ENCODE assay signal across 8 cellular contexts in genomic region chr20:25310921-25311728, GRCh38.
DNase-seq lines count a peak whose midpoint lies in the region; ATAC-seq and TF ChIP-seq lines count a peak whose summit lies in the region.

No MANE protein-coding gene starts in this region.

- peak overlapping the region; percentile 13 to 88 (median 76) for H3K4me3 Mint-ChIP-seq in naive thymus-derived CD4-positive, alpha-beta T cell

- peak overlapping the region; percentile 99 for H3K4me2 ChIP-seq in KMS-11

- H3K4me1 Mint-ChIP-seq in naive thymus-derived CD4-positive, alpha-beta T cell: peaks cover 17 to 39% (median 22%) of the 10 kb centered on the region in 7 donors

- H3K9me3 Mint-ChIP-seq in naive thymus-derived CD4-positive, alpha-beta T cell: peaks cover 0 to 2% (median 0%) of the 10 kb centered on the region in 11 donors

- H3K36me3 Mint-ChIP-seq in naive thymus-derived CD4-positive, alpha-beta T cell: peaks cover 0 to 26% (median 8%) of the 10 kb centered on the region in 5 donors

- no peaks in the 10 kb centered on the region for H3K9me3 ChIP-seq in naive thymus-derived CD4-positive, alpha-beta T cell (ENCODE audit: control insufficient read depth in 2 of 3, low read length in 3 of 3)

- intact Hi-C loops in naive thymus-derived CD4-positive, alpha-beta T cell (cut with micrococcal nuclease): loop anchor here (1.0 to 5.0 kb wide), 5 partner anchors 64 to 319 kb away; partner anchors contain the start of genes ABHD12 (in 1 of the 2), APMAP (in 1 of the 2) and PYGB (in 1 of the 2)

- POLR2A ChIA-PET in naive thymus-derived CD4-positive, alpha-beta T cell (lab: Charles Lee): no interaction called here

- H3K27me3 ChIP-seq in KMS-11 (ENCODE audit: insufficient read depth, low read depth): no peaks in the 10 kb centered on the region
- no peaks in the 10 kb centered on the region for H3K27me3 ChIP-seq in naive thymus-derived CD4-positive, alpha-beta T cell (ENCODE audit: control insufficient read depth in 2 of 2, insufficient read depth in 2 of 2, low read length in 2 of 2)

- DNase-seq in AG09309 (ENCODE audit: low read depth) (no peak), globus pallidus (ENCODE audit: low spot score) (no peak), NCI-H1930 (lab: John Stamatoyannopoulos, UW) (no peak)
- no peak for DNase-seq in naive thymus-derived CD4-positive, alpha-beta T cell

- no peak overlapping the region for H2AFZ ChIP-seq in KMS-11 (ENCODE audit: low read depth)

- TF ChIP-seq CTCF in AG09309 (IDR thresholded peaks at IDR 0.05; ENCODE audit: control insufficient read depth, insufficient read depth, low read depth, low read length, missing control alignments) (no peak), KMS-11 (conservative IDR thresholded peaks at IDR 0.05; ENCODE audit: low read depth, low read length) (no peak)

- H4K20me1 ChIP-seq in KMS-11 (ENCODE audit: insufficient read depth): no peaks in the 10 kb centered on the region

- H3K27ac Mint-ChIP-seq in naive thymus-derived CD4-positive, alpha-beta T cell: peak overlapping the region; percentile 68 to 97 (median 85)

- peak overlapping the region; percentile 5 for H3K4me3 ChIP-seq in AG09309 (ENCODE audit: control insufficient read depth, low read depth, low read length)
- no peak overlapping the region for H3K4me3 ChIP-seq in KMS-11 (IDR thresholded peaks at IDR 0.05; ENCODE audit: insufficient read depth, low read depth, low read length)
- H3K4me3 ChIP-seq in naive thymus-derived CD4-positive, alpha-beta T cell (ENCODE audit: low read length): peak overlapping the region; percentile 18

- H3K27ac ChIP-seq in KMS-11: peak overlapping the region; percentile 99
- peak overlapping the region; percentile 2 for H3K27ac ChIP-seq in cingulate gyrus (ENCODE audit: low read depth, low read length)
- H3K27ac ChIP-seq in naive thymus-derived CD4-positive, alpha-beta T cell (ENCODE audit: low read depth, low read length): peak overlapping the region; percentile 31

- H3K9ac ChIP-seq in KMS-11: peak overlapping the region; percentile 86

- H3K79me2 ChIP-seq in KMS-11 (ENCODE audit: insufficient read depth, low read depth): no peaks in the 10 kb centered on the region

- CTCF ChIA-PET in naive thymus-derived CD4-positive, alpha-beta T cell (lab: Charles Lee): no interaction called here

- no peaks in the 10 kb centered on the region for H3K36me3 ChIP-seq in KMS-11 (ENCODE audit: insufficient read depth)
- peaks cover 0 to 14% (median 0%) of the 10 kb centered on the region in 3 experiments for H3K36me3 ChIP-seq in naive thymus-derived CD4-positive, alpha-beta T cell (ENCODE audit: control insufficient read depth in 2 of 3, insufficient read depth in 3 of 3, low read length in 3 of 3)

- H3K27me3 Mint-ChIP-seq in naive thymus-derived CD4-positive, alpha-beta T cell: no peaks in the 10 kb centered on the region

- ATAC-seq in naive thymus-derived CD4-positive, alpha-beta T cell: no peak
- no peak for ATAC-seq in GM18873 (IDR thresholded peaks at IDR 0.05; ENCODE audit: low FRiP score, unreplicated experiment)
- ATAC-seq in HG03342 (IDR thresholded peaks at IDR 0.05; ENCODE audit: unreplicated experiment): no peak

- peaks cover 65% of the 10 kb centered on the region for H3K4me1 ChIP-seq in KMS-11 (ENCODE audit: low read depth, poor library complexity, severe bottlenecking)
- peaks cover 3 to 8% of the 10 kb centered on the region in 2 donors for H3K4me1 ChIP-seq in naive thymus-derived CD4-positive, alpha-beta T cell (ENCODE audit: control insufficient read depth in 2 of 2, insufficient read depth in 2 of 2, low read length in 2 of 2)

Comparison
In these comparisons a context has a peak if more than half of its experiments do, and no peak if none do; other contexts are left out.
1. H3K27ac ChIP-seq: peak in every context shown above with its lines; median percentile 99 in KMS-11; 31 in naive thymus-derived CD4-positive, alpha-beta T cell; 2 in cingulate gyrus.